In the genomic region with DNA sequence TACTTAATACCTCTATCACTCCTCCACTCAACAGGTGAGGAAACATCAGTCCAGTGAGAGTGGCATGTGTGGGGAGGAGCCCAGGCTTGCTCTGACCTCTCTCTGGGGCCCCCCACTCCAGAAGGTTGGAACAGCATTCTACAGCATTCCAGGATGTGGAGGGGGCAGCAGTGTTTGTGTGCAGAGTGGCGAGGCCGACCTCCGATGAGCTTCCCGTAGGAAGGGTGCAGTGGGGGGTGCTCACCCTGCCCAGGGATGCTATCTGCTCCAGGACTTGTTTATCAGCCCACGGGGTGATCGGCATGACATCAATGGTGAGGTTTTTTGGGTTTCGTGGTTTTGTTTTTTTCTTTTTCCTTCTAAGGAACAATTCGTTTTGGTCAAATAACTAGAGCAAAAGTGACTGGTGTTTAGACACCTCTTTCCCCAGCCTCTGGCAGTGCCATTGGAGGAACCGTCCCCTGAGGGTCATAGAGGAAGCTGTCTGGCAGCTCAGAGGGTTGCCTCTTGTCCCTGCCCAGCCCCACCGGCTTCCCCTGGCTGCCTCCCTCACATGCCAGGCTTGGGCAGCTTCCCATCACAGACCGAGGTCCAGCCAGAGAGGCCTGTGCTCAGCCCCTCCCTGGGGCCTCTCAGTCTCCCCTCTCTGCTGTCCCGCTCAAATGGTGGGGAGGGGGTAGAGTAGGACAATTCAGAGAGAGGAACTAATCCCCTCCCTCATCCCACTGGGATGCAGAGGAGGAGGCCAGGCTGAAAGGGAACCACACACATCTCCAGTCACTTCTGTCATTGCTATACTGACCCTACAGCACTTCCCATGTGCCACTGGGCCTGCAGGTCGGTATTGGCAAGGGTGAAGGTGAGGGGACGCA, we compare ENCODE assay signal across 9 cellular contexts.
A peak's percentile ranks its signal among the peaks of the same experiment; 100 is the strongest.
DNase-seq lines count a peak whose midpoint lies in the region; ATAC-seq, FAIRE-seq and TF ChIP-seq lines count a peak whose summit lies in the region.
"Had no signal": no experiment of that assay in that cellular context is flagged by ENCODE, and none has a peak within 500 bp of the region (broad histone marks: within the 10 kb centered on the region; RNA-seq: fewer than 3 reads in every experiment).

No MANE protein-coding gene starts in this region.

- no peak for FAIRE-seq in RCC 7860 (lab: Jason Lieb, UNC)

- no peak for TF ChIP-seq POLR2A in gastrocnemius medialis (IDR thresholded peaks at IDR 0.05)

- no peaks in the 10 kb centered on the region for H3K36me3 ChIP-seq in H7 (replicated peaks; ENCODE audit: control insufficient read depth, insufficient read depth, low read length)
- no peaks in the 10 kb centered on the region for H3K36me3 ChIP-seq in gastrocnemius medialis

- intact Hi-C loops in gastrocnemius medialis (cut with DNase I; ENCODE audit: low total_unique reads), result loop anchor here (5.0 kb wide), 2 partner anchors 153 to 352 kb away; no protein-coding TSS in a partner anchor

- H3K4me1 ChIP-seq in foreskin keratinocyte (peaks cover 13% of the 10 kb centered on the region), gastrocnemius medialis (peaks cover 16 to 28% of the 10 kb centered on the region in 2 donors)

- no peaks in the 10 kb centered on the region for H3K27me3 ChIP-seq in H7 (ENCODE audit: control insufficient read depth, insufficient read depth, low read length)
- no peaks in the 10 kb centered on the region for H3K27me3 ChIP-seq in foreskin keratinocyte
- no peaks in the 10 kb centered on the region for H3K27me3 ChIP-seq in gastrocnemius medialis

- TF ChIP-seq CTCF in foreskin keratinocyte (conservative IDR thresholded peaks at IDR 0.05) (no peak), gastrocnemius medialis (IDR thresholded peaks at IDR 0.05 in 4 of 5, conservative IDR thresholded peaks at IDR 0.05 in 1 of 5) (no peak)

- no peaks in the 10 kb centered on the region for H3K9me3 ChIP-seq in gastrocnemius medialis

- DNase-seq in H7 (peak; percentile 51), T-helper 22 cell (ENCODE audit: low read depth) (peak; percentile 26), foreskin keratinocyte (no peak), gastrocnemius medialis (peak; percentile 33 to 54), AG08395 (ENCODE audit: low spot score) (no peak), RCC 7860 (ENCODE audit: low spot score) (no peak)
- DNase-seq: NCI-H1105 treated with DMSO at 0.1 percent for 48 hours had no signal

- H3K4me3 ChIP-seq in H7 (ENCODE audit: insufficient read depth, low read depth, low read length) (no peak overlapping the region), gastrocnemius medialis (no peak overlapping the region)

- peak overlapping the region; percentile 92 for H3K27ac ChIP-seq in foreskin keratinocyte
- peak overlapping the region; percentile 36 to 88 (median 80) for H3K27ac ChIP-seq in gastrocnemius medialis

- ATAC-seq in foreskin keratinocyte (no peak), gastrocnemius medialis (no peak), HG03439 (IDR thresholded peaks at IDR 0.05; ENCODE audit: unreplicated experiment) (no peak), GM21717 (IDR thresholded peaks at IDR 0.05; ENCODE audit: unreplicated experiment) (no peak)

- in situ Hi-C loops in gastrocnemius medialis (cut with MboI; ENCODE audit: low sequenced_read_pairs in 4 of 4), result loop anchor here in 3 of 4 donors (5.0 to 10.0 kb wide), 4 partner anchors 97 to 355 kb away; partner anchors contain the start of gene ZFP36L2 (in 1 of the 3)

Comparison
In these comparisons a context has a peak if more than half of its experiments do, and no peak if none do; other contexts are left out.
1. DNase-seq: peak in H7 (single experiment), T-helper 22 cell (single experiment) and gastrocnemius medialis (2 of 2); none in foreskin keratinocyte (0 of 2), AG08395 (single experiment) and RCC 7860 (single experiment).